Comparison of ENCODE assay signal across 30 cellular contexts in the genomic region with DNA sequence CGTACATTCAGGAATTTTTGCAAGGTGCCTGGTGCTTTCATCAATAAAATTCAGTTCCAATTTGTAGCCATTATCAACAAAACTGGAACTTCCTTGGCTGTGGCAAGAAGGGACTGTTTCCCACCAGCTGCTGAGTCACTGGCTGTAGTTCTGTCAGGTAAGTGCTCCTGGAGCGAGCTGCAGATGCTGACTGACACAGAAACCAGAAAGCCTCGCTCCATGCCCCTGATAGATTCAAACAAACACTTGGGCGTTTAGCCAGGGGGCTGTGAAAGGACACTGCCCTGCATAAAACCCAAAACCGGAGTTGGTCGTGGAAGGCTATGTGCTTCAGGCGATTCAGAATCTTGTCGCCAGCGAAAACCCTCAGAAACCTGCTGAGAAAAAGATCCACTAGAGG.
"Had no signal": no experiment of that assay in that cellular context is flagged by ENCODE, and none has a peak within 500 bp of the region (broad histone marks: within the 10 kb centered on the region; RNA-seq: fewer than 3 reads in every experiment).

No MANE protein-coding gene starts in this region.

- H3K27me3 Mint-ChIP-seq: activated CD4-positive, alpha-beta memory T cell treated with anti-CD3 and anti-CD28 coated beads, Interleukin-2, amount 10 ng/mL, durations not matched to agents 7 days and 5 days; activated CD8-positive, alpha-beta memory T cell treated with anti-CD3 and anti-CD28 coated beads, Interleukin-2, amount 10 ng/mL, durations not matched to agents 7 days and 5 days; activated naive CD4-positive, alpha-beta T cell treated with anti-CD3 and anti-CD28 coated beads, Interleukin-2, amount 50 U/mL, for 24 hours had no signal

- H3K27ac Mint-ChIP-seq: activated CD4-positive, alpha-beta memory T cell treated with anti-CD3 and anti-CD28 coated beads, Interleukin-2, amount 10 ng/mL, durations not matched to agents 7 days and 5 days; activated CD8-positive, alpha-beta memory T cell treated with anti-CD3 and anti-CD28 coated beads, Interleukin-2, amount 10 ng/mL, durations not matched to agents 7 days and 5 days; activated naive CD4-positive, alpha-beta T cell treated with anti-CD3 and anti-CD28 coated beads, Interleukin-2, amount 50 U/mL, for 24 hours; activated T-cell treated with anti-CD3 and anti-CD28 coated beads, Interleukin-2, amount 50 U/mL, for 24 hours; activated T-helper 2 cell treated with anti-CD3 and anti-CD28 coated beads, Interferon-gamma antibody, Interleukin-2, Interleukin-4, amounts not matched to agents 10 μg/mL and 5 μg/mL and 100 μg/mL, durations not matched to agents 14 hours and 24 hours and 36 hours had no signal

- H3K4me3 Mint-ChIP-seq: activated CD4-positive, alpha-beta memory T cell treated with anti-CD3 and anti-CD28 coated beads, Interleukin-2, amount 10 ng/mL, durations not matched to agents 7 days and 5 days; activated CD8-positive, alpha-beta memory T cell treated with anti-CD3 and anti-CD28 coated beads, Interleukin-2, amount 10 ng/mL, durations not matched to agents 7 days and 5 days; activated naive CD4-positive, alpha-beta T cell treated with anti-CD3 and anti-CD28 coated beads, Interleukin-2, amount 50 U/mL, for 24 hours; activated T-cell treated with anti-CD3 and anti-CD28 coated beads, Interleukin-2, amount 50 U/mL, for 24 hours; brain had no signal

- H3K4me1 Mint-ChIP-seq: activated CD4-positive, alpha-beta memory T cell treated with anti-CD3 and anti-CD28 coated beads, Interleukin-2, amount 10 ng/mL, durations not matched to agents 7 days and 5 days; activated naive CD4-positive, alpha-beta T cell treated with anti-CD3 and anti-CD28 coated beads, Interleukin-2, amount 50 U/mL, for 24 hours had no signal

- H3K36me3 Mint-ChIP-seq: activated naive CD4-positive, alpha-beta T cell treated with anti-CD3 and anti-CD28 coated beads, Interleukin-2, amount 50 U/mL, for 24 hours; brain had no signal

- H3K27me3 ChIP-seq: SJCRH30 had no signal

- H3K9me3 Mint-ChIP-seq: activated CD4-positive, alpha-beta memory T cell treated with anti-CD3 and anti-CD28 coated beads, Interleukin-2, amount 10 ng/mL, durations not matched to agents 7 days and 5 days; activated naive CD4-positive, alpha-beta T cell treated with anti-CD3 and anti-CD28 coated beads, Interleukin-2, amount 50 U/mL, for 24 hours had no signal

- H3K27ac ChIP-seq: SJCRH30, SK-N-MC, WERI-Rb-1 had no signal

- ATAC-seq: activated CD8-positive, alpha-beta memory T cell treated with anti-CD3 and anti-CD28 coated beads, Interleukin-2, amount 10 ng/mL, durations not matched to agents 7 days and 5 days; Panc1 had no signal

- H3K4me1 ChIP-seq: SJCRH30 had no signal

- H3K4me3 ChIP-seq: SJCRH30, SK-N-MC had no signal

- H3K9me3 ChIP-seq: SJCRH30 had no signal

- H3K36me3 ChIP-seq: SJCRH30, WERI-Rb-1 had no signal

- DNase-seq: activated CD4-positive, alpha-beta memory T cell treated with anti-CD3 and anti-CD28 coated beads, Interleukin-2, amount 10 ng/mL, durations not matched to agents 7 days and 5 days; activated CD4-positive, alpha-beta T cell treated with anti-CD3 and anti-CD28 coated beads for 1 hour; activated CD4-positive, alpha-beta T cell treated with anti-CD3 and anti-CD28 coated beads for 48 hours; activated CD4-positive, CD25-positive, alpha-beta regulatory T cell; activated CD8-positive, alpha-beta memory T cell treated with anti-CD3 and anti-CD28 coated beads for 24 hours; activated CD8-positive, alpha-beta memory T cell treated with anti-CD3 and anti-CD28 coated beads, Interleukin-2, amount 10 ng/mL, durations not matched to agents 7 days and 5 days; activated gamma-delta T cell; activated naive CD4-positive, alpha-beta T cell treated with Interleukin-2 at 50 U/mL for 16 hours; activated T-cell treated with anti-CD3 and anti-CD28 coated beads, Interleukin-2, amount 50 U/mL, for 24 hours; anterior cingulate cortex; caudate nucleus; NCI-H1105; NCI-H1417 treated with DMSO at 0.1 percent for 48 hours; NCI-H187 treated with DMSO at 0.1 percent for 48 hours; NCI-H2081; NCI-H2171 treated with DMSO at 0.1 percent for 48 hours; NCI-H2227 treated with DMSO at 0.1 percent for 48 hours; NCI-H446; NCI-H510A treated with DMSO at 0.1 percent for 48 hours; NCI-H526 treated with DMSO at 0.1 percent for 48 hours; NCI-H774; SHP77; SJCRH30; T1000; WERI-Rb-1 had no signal
